Comparison of ENCODE assay signal across 8 cellular contexts in genomic region chr13:51585696-51586095, GRCh38. TPM values are rescaled to one million over a fixed set of nuclear protein-coding genes. Genes with fewer than 3 reads are reported as not detected.
DNase-seq lines count a peak whose midpoint lies in the region; ATAC-seq and TF ChIP-seq lines count a peak whose summit lies in the region.

No MANE protein-coding gene starts in this region.

- ATAC-seq in CD4-positive, CD25-positive, alpha-beta regulatory T cell (ENCODE audit: low read depth in 2 of 2): no peak
- ATAC-seq in GM21825 (IDR thresholded peaks at IDR 0.05; ENCODE audit: unreplicated experiment) (no peak), HG02763 (IDR thresholded peaks at IDR 0.05; ENCODE audit: unreplicated experiment) (no peak)

- no peak overlapping the region for H3K9ac ChIP-seq in HUES6 (ENCODE audit: low read length)

- peak in 2 of 3 donors; percentile 7 to 58 for DNase-seq in CD4-positive, CD25-positive, alpha-beta regulatory T cell
- DNase-seq in astrocyte of the hippocampus (ENCODE audit: low read depth, low spot score) (peak; percentile 34), lower leg skin (ENCODE audit: low spot score in 2 of 2) (no peak), NCI-H187 treated with DMSO at 0.1 percent for 48 hours (lab: John Stamatoyannopoulos, UW) (no peak)

- H3K9me3 Mint-ChIP-seq in CD4-positive, CD25-positive, alpha-beta regulatory T cell: no peaks in the 10 kb centered on the region

- TF ChIP-seq CTCF in lower leg skin (IDR thresholded peaks at IDR 0.05): no peak

- H3K9me3 ChIP-seq in CD4-positive, CD25-positive, alpha-beta regulatory T cell (ENCODE audit: control insufficient read depth in 2 of 2, low read length in 2 of 2): no peaks in the 10 kb centered on the region
- H3K9me3 ChIP-seq in HUES6 (ENCODE audit: control insufficient read depth, insufficient read depth, low read depth, low read length): no peaks in the 10 kb centered on the region

- H3K27me3 Mint-ChIP-seq in CD4-positive, CD25-positive, alpha-beta regulatory T cell: peaks cover 14% of the 10 kb centered on the region

- H3K36me3 ChIP-seq in CD4-positive, CD25-positive, alpha-beta regulatory T cell (ENCODE audit: control insufficient read depth, insufficient read depth, low read length): no peaks in the 10 kb centered on the region
- H3K36me3 ChIP-seq in HUES6 (ENCODE audit: control insufficient read depth, insufficient read depth, low read length) (no peaks in the 10 kb centered on the region), urinary bladder (ENCODE audit: insufficient read depth) (no peaks in the 10 kb centered on the region)

- WGBS in lower leg skin, 2 donors: 33 to 41% methylated on average over 4 of the region's 4 CpGs
- WGBS in urinary bladder: 70% methylated on average over 4 of the region's 4 CpGs

- peaks cover 17% of the 10 kb centered on the region for H3K4me1 ChIP-seq in CD4-positive, CD25-positive, alpha-beta regulatory T cell (ENCODE audit: control insufficient read depth, insufficient read depth, low read length, poor library complexity, severe bottlenecking)
- H3K4me1 ChIP-seq in HUES6 (ENCODE audit: control insufficient read depth, insufficient read depth, low read length): peaks cover 45% of the 10 kb centered on the region
- no peaks in the 10 kb centered on the region for H3K4me1 ChIP-seq in urinary bladder (ENCODE audit: insufficient read depth)

- peak overlapping the region in 1 of 3 donors; percentile 97 for H3K27ac Mint-ChIP-seq in CD4-positive, CD25-positive, alpha-beta regulatory T cell

- H3K4me3 Mint-ChIP-seq in CD4-positive, CD25-positive, alpha-beta regulatory T cell: peak overlapping the region; percentile 95 to 99 (median 98)

- no peaks in the 10 kb centered on the region for H3K27me3 ChIP-seq in CD4-positive, CD25-positive, alpha-beta regulatory T cell (ENCODE audit: control insufficient read depth, insufficient read depth, low read length)
- H3K27me3 ChIP-seq in HUES6 (ENCODE audit: control insufficient read depth, insufficient read depth, low read length): no peaks in the 10 kb centered on the region

- no peaks in the 10 kb centered on the region for H3K36me3 Mint-ChIP-seq in CD4-positive, CD25-positive, alpha-beta regulatory T cell

- no peak for TF ChIP-seq POLR2A in lower leg skin (IDR thresholded peaks at IDR 0.05)

- H3K4me3 ChIP-seq in CD4-positive, CD25-positive, alpha-beta regulatory T cell (ENCODE audit: low read depth, low read length): peak overlapping the region; percentile 93
- H3K4me3 ChIP-seq in HUES6 (ENCODE audit: low read depth, low read length) (peak overlapping the region; percentile 91), lower leg skin (ENCODE audit: low read depth, poor library complexity, severe bottlenecking) (peak overlapping the region; percentile 99), urinary bladder (ENCODE audit: low read depth, low read length) (peak overlapping the region; percentile 13)

- intact Hi-C loops in lower leg skin (cut with DNase I; ENCODE audit: low total_unique reads): loop anchor here (10.0 kb wide), 1 partner anchor 131 kb away; the partner anchor contains the start of gene INTS6

- no peak overlapping the region for H3K27ac ChIP-seq in CD4-positive, CD25-positive, alpha-beta regulatory T cell (ENCODE audit: insufficient read depth, low read length, poor library complexity, severe bottlenecking)
- no peak overlapping the region for H3K27ac ChIP-seq in HUES6 (ENCODE audit: low read depth, low read length)
- H3K27ac ChIP-seq in urinary bladder (ENCODE audit: low read depth): no peak overlapping the region

- peaks cover 19 to 60% (median 40%) of the 10 kb centered on the region in 4 donors for H3K4me1 Mint-ChIP-seq in CD4-positive, CD25-positive, alpha-beta regulatory T cell

RNA-seq across cellular contexts. Expression of gene WDFY2, which starts 1.4 kb away (rescaled TPM):
- 26.2 TPM for total RNA-seq in CD4-positive, CD25-positive, alpha-beta regulatory T cell
- polyA plus RNA-seq in CD4-positive, CD25-positive, alpha-beta regulatory T cell: 1 to 10 TPM; 4.0 to 8.2 (median 4.8) TPM
- total RNA-seq in lower leg skin (10 to 100 TPM; 20.1 to 40.3 (median 22.4) TPM), urinary bladder (14.5 TPM)
- polyA plus RNA-seq in urinary bladder: 5.2 TPM

Comparison
In these comparisons a context has a peak if more than half of its experiments do, and no peak if none do; other contexts are left out.
1. DNase-seq: peak in CD4-positive, CD25-positive, alpha-beta regulatory T cell (2 of 3) and astrocyte of the hippocampus (single experiment); none in lower leg skin (0 of 2) and NCI-H187 treated with DMSO at 0.1 percent for 48 hours (single experiment).
2. H3K4me3 ChIP-seq: peak in every context shown above with its lines; median percentile 99 in lower leg skin; 93 in CD4-positive, CD25-positive, alpha-beta regulatory T cell; 91 in HUES6; 13 in urinary bladder.